In the genomic region with DNA sequence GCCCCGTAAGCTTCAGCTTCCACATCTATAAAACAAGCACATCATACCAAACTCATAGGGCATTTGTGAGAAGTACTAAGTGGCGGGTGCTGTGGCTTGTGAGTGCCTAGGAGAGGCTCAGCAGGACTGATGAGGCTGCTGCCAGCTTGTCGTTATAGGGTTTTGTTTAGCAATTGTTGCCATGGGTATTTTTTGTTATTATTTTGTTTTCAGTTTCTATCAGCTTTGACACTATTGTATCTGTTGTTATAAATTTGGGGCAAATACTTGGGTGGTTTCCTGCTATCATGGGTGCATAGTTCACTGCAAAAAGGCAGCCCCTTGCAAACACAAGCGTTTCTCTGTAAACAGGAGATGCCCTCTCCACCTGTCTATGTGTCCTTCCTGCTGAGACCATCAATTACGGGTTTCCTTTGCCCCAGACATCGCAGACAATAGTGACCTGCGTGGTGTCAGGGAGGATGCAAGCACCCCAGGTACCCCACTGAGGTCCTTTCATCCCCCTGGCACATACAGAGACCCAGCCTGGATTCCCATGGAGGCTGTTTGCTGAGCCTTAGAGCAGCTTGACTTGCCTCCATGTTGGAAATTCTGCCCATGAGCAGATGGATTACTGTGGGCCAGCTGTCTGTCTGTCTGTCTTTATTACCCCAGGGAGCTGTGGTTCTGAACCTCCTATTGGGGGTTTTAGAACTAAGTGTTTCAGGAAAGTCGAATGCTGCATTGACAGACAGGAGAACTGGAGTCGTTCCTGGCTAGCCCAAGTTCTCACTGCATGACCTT, we compare ENCODE assay signal across 9 cellular contexts. TPM values are rescaled to one million over a fixed set of nuclear protein-coding genes. Genes with fewer than 3 reads are reported as not detected.
DNase-seq lines count a peak whose midpoint lies in the region; ATAC-seq lines count a peak whose summit lies in the region.
"Had no signal": no experiment of that assay in that cellular context is flagged by ENCODE, and none has a peak within 500 bp of the region (broad histone marks: within the 10 kb centered on the region; RNA-seq: fewer than 3 reads in every experiment).

No MANE protein-coding gene starts in this region.

- H3K36me3 Mint-ChIP-seq in activated CD4-positive, alpha-beta T cell treated with anti-CD3 and anti-CD28 coated beads, Interleukin-2, amount 10 ng/mL, durations not matched to agents 24 days and 14 days (ENCODE audit: low read depth), result peaks cover 4% of the 10 kb centered on the region
- peaks cover 6% of the 10 kb centered on the region for H3K36me3 Mint-ChIP-seq in activated naive CD8-positive, alpha-beta T cell treated with anti-CD3 and anti-CD28 coated beads, Interleukin-2, amount 10 ng/mL, durations not matched to agents 7 days and 5 days

- H3K4me1 Mint-ChIP-seq in activated CD4-positive, alpha-beta T cell treated with anti-CD3 and anti-CD28 coated beads, Interleukin-2, amount 10 ng/mL, durations not matched to agents 24 days and 14 days, result peaks cover 51% of the 10 kb centered on the region
- peaks cover 49% of the 10 kb centered on the region for H3K4me1 Mint-ChIP-seq in activated naive CD8-positive, alpha-beta T cell treated with anti-CD3 and anti-CD28 coated beads, Interleukin-2, amount 10 ng/mL, durations not matched to agents 7 days and 5 days
- H3K4me1 Mint-ChIP-seq in stimulated activated naive CD8-positive, alpha-beta T cell treated with anti-CD3 and anti-CD28 coated beads, Interleukin-15, amount 100 ng/mL, for 72 hours, result peaks cover 78% of the 10 kb centered on the region

- H3K9me3 Mint-ChIP-seq in activated CD4-positive, alpha-beta T cell treated with anti-CD3 and anti-CD28 coated beads, Interleukin-2, amount 10 ng/mL, durations not matched to agents 24 days and 14 days, result no peaks in the 10 kb centered on the region
- H3K9me3 Mint-ChIP-seq in activated naive CD8-positive, alpha-beta T cell treated with anti-CD3 and anti-CD28 coated beads, Interleukin-2, amount 10 ng/mL, durations not matched to agents 7 days and 5 days, result no peaks in the 10 kb centered on the region
- H3K9me3 Mint-ChIP-seq in stimulated activated naive CD8-positive, alpha-beta T cell treated with anti-CD3 and anti-CD28 coated beads, Interleukin-15, amount 100 ng/mL, for 72 hours, result no peaks in the 10 kb centered on the region

- H3K27me3 Mint-ChIP-seq in activated CD4-positive, alpha-beta T cell treated with anti-CD3 and anti-CD28 coated beads, Interleukin-2, amount 10 ng/mL, durations not matched to agents 24 days and 14 days, result no peaks in the 10 kb centered on the region
- H3K27me3 Mint-ChIP-seq in activated naive CD8-positive, alpha-beta T cell treated with anti-CD3 and anti-CD28 coated beads, Interleukin-2, amount 10 ng/mL, durations not matched to agents 7 days and 5 days, result no peaks in the 10 kb centered on the region
- H3K27me3 Mint-ChIP-seq in stimulated activated naive CD8-positive, alpha-beta T cell treated with anti-CD3 and anti-CD28 coated beads, Interleukin-15, amount 100 ng/mL, for 72 hours, result no peaks in the 10 kb centered on the region

- DNase-seq in activated CD4-positive, alpha-beta T cell treated with anti-CD3 and anti-CD28 coated beads, Interleukin-2, amount 10 ng/mL, durations not matched to agents 24 days and 14 days, result peak; percentile 83
- no peak for DNase-seq in activated CD4-positive, alpha-beta T cell treated with anti-CD3 and anti-CD28 coated beads for 48 hours
- peak; percentile 90 for DNase-seq in NCI-H748 treated with DMSO at 0.1 percent for 48 hours (lab: John Stamatoyannopoulos, UW)
- no peak for DNase-seq in activated naive CD8-positive, alpha-beta T cell treated with anti-CD3 and anti-CD28 coated beads, Interleukin-2, amount 10 ng/mL, durations not matched to agents 7 days and 5 days
- DNase-seq in stimulated activated naive CD8-positive, alpha-beta T cell treated with anti-CD3 and anti-CD28 coated beads, Interleukin-15, amount 100 ng/mL, for 72 hours, result peak in 1 of 2 donors; percentile 54
- DNase-seq in SW480 (ENCODE audit: low spot score), result no peak
- no peak for DNase-seq in iPS-NIHi7 (ENCODE audit: extremely low spot score)
- no peak for DNase-seq in SKM-1 treated with dmso at 0.1 percent for 144 hours (lab: John Stamatoyannopoulos, UW; ENCODE audit: unreplicated experiment)
- DNase-seq: NCI-H526 treated with DMSO at 0.1 percent for 48 hours had no signal

- H3K4me3 Mint-ChIP-seq in activated CD4-positive, alpha-beta T cell treated with anti-CD3 and anti-CD28 coated beads, Interleukin-2, amount 10 ng/mL, durations not matched to agents 24 days and 14 days, result peak overlapping the region; percentile 60
- peak overlapping the region; percentile 71 for H3K4me3 Mint-ChIP-seq in activated naive CD8-positive, alpha-beta T cell treated with anti-CD3 and anti-CD28 coated beads, Interleukin-2, amount 10 ng/mL, durations not matched to agents 7 days and 5 days
- peak overlapping the region; percentile 67 to 80 for H3K4me3 Mint-ChIP-seq in stimulated activated naive CD8-positive, alpha-beta T cell treated with anti-CD3 and anti-CD28 coated beads, Interleukin-15, amount 100 ng/mL, for 72 hours

- peak; percentile 21 for ATAC-seq in activated naive CD8-positive, alpha-beta T cell treated with anti-CD3 and anti-CD28 coated beads, Interleukin-2, amount 10 ng/mL, durations not matched to agents 7 days and 5 days (ENCODE audit: low read depth)
- peak; percentile 47 for ATAC-seq in stimulated activated naive CD8-positive, alpha-beta T cell treated with anti-CD3 and anti-CD28 coated beads, Interleukin-15, amount 100 ng/mL, for 72 hours

- H3K27ac Mint-ChIP-seq in activated CD4-positive, alpha-beta T cell treated with anti-CD3 and anti-CD28 coated beads, Interleukin-2, amount 10 ng/mL, durations not matched to agents 24 days and 14 days, result peak overlapping the region; percentile 95
- peak overlapping the region; percentile 95 for H3K27ac Mint-ChIP-seq in activated naive CD8-positive, alpha-beta T cell treated with anti-CD3 and anti-CD28 coated beads, Interleukin-2, amount 10 ng/mL, durations not matched to agents 7 days and 5 days
- H3K27ac Mint-ChIP-seq in stimulated activated naive CD8-positive, alpha-beta T cell treated with anti-CD3 and anti-CD28 coated beads, Interleukin-15, amount 100 ng/mL, for 72 hours, result peak overlapping the region; percentile 94 to 99

- intact Hi-C loops in activated CD4-positive, alpha-beta T cell treated with anti-CD3 and anti-CD28 coated beads, Interleukin-2, amount 10 ng/mL, durations not matched to agents 24 days and 14 days (cut with micrococcal nuclease), result loop anchor here (1.0 kb wide), 1 partner anchor 50 kb away; no protein-coding TSS in a partner anchor

- POLR2A ChIA-PET in activated naive CD8-positive, alpha-beta T cell treated with anti-CD3 and anti-CD28 coated beads, Interleukin-2, amount 10 ng/mL, durations not matched to agents 7 days and 5 days (lab: Charles Lee), result interaction anchor here (0.5 to 11.2 kb wide), 4 partner anchors 11 to 184 kb away, joined by 4 to 182 read pairs (median 14); a partner anchor contains a TSS

RNA-seq across cellular contexts. Expression of a gene that starts 3.2 kb away (rescaled TPM):
- total RNA-seq in activated CD4-positive, alpha-beta T cell treated with anti-CD3 and anti-CD28 coated beads, Interleukin-2, amount 10 ng/mL, durations not matched to agents 24 days and 14 days, result 59.1 and 62.4 TPM in 2 replicates
- 10 to 100 TPM; 48.5 to 54.2 TPM for total RNA-seq in activated naive CD8-positive, alpha-beta T cell treated with anti-CD3 and anti-CD28 coated beads, Interleukin-2, amount 10 ng/mL, durations not matched to agents 7 days and 5 days

Comparison
In these comparisons a context has a peak if more than half of its experiments do, and no peak if none do; other contexts are left out.
1. DNase-seq: peak in activated CD4-positive, alpha-beta T cell treated with anti-CD3 and anti-CD28 coated beads, Interleukin-2, amount 10 ng/mL, durations not matched to agents 24 days and 14 days (single experiment) and NCI-H748 treated with DMSO at 0.1 percent for 48 hours (single experiment); none in activated CD4-positive, alpha-beta T cell treated with anti-CD3 and anti-CD28 coated beads for 48 hours (single experiment), activated naive CD8-positive, alpha-beta T cell treated with anti-CD3 and anti-CD28 coated beads, Interleukin-2, amount 10 ng/mL, durations not matched to agents 7 days and 5 days (single experiment), SW480 (single experiment), iPS-NIHi7 (single experiment) and SKM-1 treated with dmso at 0.1 percent for 144 hours (single experiment).
2. Peak in every context shown above with its lines, with median percentiles within 50 percentile points of each other: H3K27ac Mint-ChIP-seq and H3K4me3 Mint-ChIP-seq.